1 cellular context compared by ENCODE assay signal in the genomic region with DNA sequence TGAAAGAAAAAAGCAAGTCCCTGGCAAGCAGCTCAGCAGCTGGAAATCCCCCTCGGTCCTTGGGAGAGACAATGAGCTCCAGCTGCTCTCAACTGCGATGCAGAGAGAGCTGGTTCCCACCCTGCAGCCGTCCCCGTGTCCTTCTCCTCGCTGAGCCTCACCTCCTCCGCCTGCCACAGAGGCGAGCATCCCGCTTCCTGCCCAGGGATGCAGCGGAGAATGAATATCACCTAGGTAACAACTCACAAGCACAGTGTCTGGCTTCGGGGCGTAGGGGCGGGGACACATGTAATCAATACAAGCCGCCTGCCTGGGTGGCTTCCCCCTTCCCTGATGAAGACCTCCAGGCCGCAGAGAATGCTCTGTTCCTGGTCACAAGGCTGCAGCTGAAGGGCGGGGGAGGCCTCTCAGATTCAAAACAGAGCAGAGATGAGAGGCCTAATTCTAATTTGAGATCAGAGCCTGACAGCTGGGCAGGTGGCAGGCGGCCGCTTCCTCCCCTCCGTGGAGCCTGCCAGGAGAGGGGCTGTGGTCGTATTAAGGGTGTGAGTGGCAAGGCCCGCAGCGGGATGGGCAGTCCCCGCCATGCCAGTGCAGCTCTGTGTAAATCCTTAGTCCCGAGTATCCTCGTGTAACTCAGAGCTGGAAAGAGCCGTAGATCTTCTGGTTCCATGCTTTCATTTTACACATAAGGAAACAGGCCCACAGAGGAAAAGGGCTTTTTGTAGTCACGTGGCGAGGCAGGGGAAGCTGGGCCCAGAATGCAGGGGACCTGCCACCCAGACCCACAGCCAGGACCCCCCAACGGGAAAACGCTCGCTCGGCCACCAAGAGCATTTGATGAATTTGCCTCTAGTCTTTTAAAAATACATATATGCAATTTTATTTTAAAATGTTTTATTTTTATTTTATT.
TF ChIP-seq lines count a peak whose summit lies in the region.

No MANE protein-coding gene starts in this region.

TF ChIP-seq in IMR-90, 13 proteins besides CTCF, POLR2A, EP300 and RAD21:
- TF ChIP-seq BHLHE40 (IDR thresholded peaks at IDR 0.05; ENCODE audit: low read depth, low read length): no peak
- TF ChIP-seq NFE2L2 (IDR thresholded peaks at IDR 0.05; ENCODE audit: low read depth, low read length): no peak
- TF ChIP-seq CHD1 (IDR thresholded peaks at IDR 0.05; ENCODE audit: low read depth, low read length): no peak
- TF ChIP-seq, protein P1, sequence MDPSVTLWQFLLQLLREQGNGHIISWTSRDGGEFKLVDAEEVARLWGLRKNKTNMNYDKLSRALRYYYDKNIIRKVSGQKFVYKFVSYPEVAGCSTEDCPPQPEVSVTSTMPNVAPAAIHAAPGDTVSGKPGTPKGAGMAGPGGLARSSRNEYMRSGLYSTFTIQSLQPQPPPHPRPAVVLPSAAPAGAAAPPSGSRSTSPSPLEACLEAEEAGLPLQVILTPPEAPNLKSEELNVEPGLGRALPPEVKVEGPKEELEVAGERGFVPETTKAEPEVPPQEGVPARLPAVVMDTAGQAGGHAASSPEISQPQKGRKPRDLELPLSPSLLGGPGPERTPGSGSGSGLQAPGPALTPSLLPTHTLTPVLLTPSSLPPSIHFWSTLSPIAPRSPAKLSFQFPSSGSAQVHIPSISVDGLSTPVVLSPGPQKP (IDR thresholded peaks at IDR 0.05; ENCODE audit: borderline replicate concordance, low read depth, low read length): no peak
- TF ChIP-seq SMC3 (IDR thresholded peaks at IDR 0.05; ENCODE audit: low read depth, low read length): no peak
- TF ChIP-seq, protein P2, sequence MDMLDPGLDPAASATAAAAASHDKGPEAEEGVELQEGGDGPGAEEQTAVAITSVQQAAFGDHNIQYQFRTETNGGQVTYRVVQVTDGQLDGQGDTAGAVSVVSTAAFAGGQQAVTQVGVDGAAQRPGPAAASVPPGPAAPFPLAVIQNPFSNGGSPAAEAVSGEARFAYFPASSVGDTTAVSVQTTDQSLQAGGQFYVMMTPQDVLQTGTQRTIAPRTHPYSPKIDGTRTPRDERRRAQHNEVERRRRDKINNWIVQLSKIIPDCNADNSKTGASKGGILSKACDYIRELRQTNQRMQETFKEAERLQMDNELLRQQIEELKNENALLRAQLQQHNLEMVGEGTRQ (IDR thresholded peaks at IDR 0.05; ENCODE audit: low read depth, low read length): no peak
- no peak for TF ChIP-seq CEBPB (IDR thresholded peaks at IDR 0.05; ENCODE audit: low read depth, low read length)
- no peak for TF ChIP-seq RCOR1 (IDR thresholded peaks at IDR 0.05; ENCODE audit: insufficient replicate concordance, low read length)
- no peak for TF ChIP-seq MAFK (IDR thresholded peaks at IDR 0.05; ENCODE audit: low read depth, low read length)
- no peak for TF ChIP-seq MAZ (IDR thresholded peaks at IDR 0.05; ENCODE audit: borderline replicate concordance, low read depth, low read length)
TF ChIP-seq in IMR-90: peak in this region for 0.
